1 cellular context compared by ENCODE assay signal in genomic region chr12:92135541-92135940, GRCh38.
TF ChIP-seq lines count a peak whose summit lies in the region.

No MANE protein-coding gene starts in this region.

TF ChIP-seq in GM12878, 131 proteins besides CTCF, POLR2A, EP300 and RAD21:
- TF ChIP-seq NBN (IDR thresholded peaks at IDR 0.05) (peak; percentile 33; the same call in 1 of the 2 replicates), HDGF (IDR thresholded peaks at IDR 0.05) (peak; percentile 48; the same call in 1 of the 2 replicates), MLLT1 (IDR thresholded peaks at IDR 0.05) (peak; percentile 87), POLR2AphosphoS5 (IDR thresholded peaks at IDR 0.05; ENCODE audit: low read length) (peak; percentile 42)
